In the genomic region with DNA sequence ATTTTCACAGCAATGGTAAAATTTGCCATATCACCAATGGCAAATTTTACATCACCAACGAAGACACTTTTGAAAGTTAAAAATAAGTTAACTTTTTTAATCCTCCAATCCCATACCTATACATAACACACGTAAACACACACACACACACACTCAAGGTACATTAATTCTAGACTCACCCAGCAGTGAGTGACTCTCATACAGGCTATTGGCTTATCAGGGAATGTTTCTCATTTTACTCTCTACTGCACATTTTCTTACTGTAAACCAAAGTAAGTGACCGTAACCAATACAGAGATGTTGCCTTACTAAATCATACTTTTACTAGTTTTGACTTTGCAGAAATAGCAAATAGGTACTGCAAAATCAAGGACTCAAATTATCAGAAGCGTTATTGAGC, we compare ENCODE assay signal across 16 cellular contexts. TPM values are rescaled to one million over a fixed set of nuclear protein-coding genes. Genes with fewer than 3 reads are reported as not detected.
DNase-seq lines count a peak whose midpoint lies in the region; ATAC-seq and TF ChIP-seq lines count a peak whose summit lies in the region.
"Had no signal": no experiment of that assay in that cellular context is flagged by ENCODE, and none has a peak within 500 bp of the region (broad histone marks: within the 10 kb centered on the region; RNA-seq: fewer than 3 reads in every experiment).

No MANE protein-coding gene starts in this region.

- peak overlapping the region; percentile 85 for H3K4me2 ChIP-seq in GM23248 (ENCODE audit: unreplicated experiment)
- H3K4me2 ChIP-seq: BLaER1 had no signal

- no peaks in the 10 kb centered on the region for H4K20me1 ChIP-seq in GM23248 (ENCODE audit: insufficient read depth)
- H4K20me1 ChIP-seq: BLaER1 had no signal

- H3K4me1 ChIP-seq in GM23248 (ENCODE audit: insufficient read depth) (peaks cover 59% of the 10 kb centered on the region), psoas muscle (peaks cover 8% of the 10 kb centered on the region)
- H3K4me1 ChIP-seq: BLaER1 had no signal

- H3K79me2 ChIP-seq in GM23248 (ENCODE audit: insufficient read depth) = peaks cover 69% of the 10 kb centered on the region

- H2AFZ ChIP-seq in GM23248 = no peak overlapping the region

- DNase-seq in GM23248 (peak; percentile 36), fibroblast of mammary gland (ENCODE audit: low read depth) (no peak), psoas muscle (no peak), substantia nigra (lab: John Stamatoyannopoulos, UW) (no peak)
- DNase-seq in stimulated activated CD4-positive, alpha-beta T cell treated with anti-CD3 and anti-CD28 coated beads, Interleukin-15, amount 100 ng/mL, for 24 hours = no peak
- DNase-seq: activated CD8-positive, alpha-beta memory T cell treated with anti-CD3 and anti-CD28 coated beads, Interleukin-2, amount 10 ng/mL, durations not matched to agents 7 days and 5 days; activated naive CD4-positive, alpha-beta T cell treated with anti-CD3 and anti-CD28 coated beads, Interleukin-2, amount 10 ng/mL, durations not matched to agents 7 days and 5 days; central memory CD4-positive, alpha-beta T cell; NK-92 treated with Interleukin-12 subunit alpha and Interleukin-12 subunit beta, amount 100 ng/mL, for 24 hours; spleen had no signal

- H3K4me3 ChIP-seq in GM23248 = peak overlapping the region; percentile 89
- peak overlapping the region; percentile 98 for H3K4me3 ChIP-seq in WI38 (ENCODE audit: low read depth, low read length)
- H3K4me3 ChIP-seq in fibroblast of mammary gland (ENCODE audit: control insufficient read depth, low read depth, low read length) = peak overlapping the region; percentile 94
- H3K4me3 ChIP-seq in psoas muscle = peak overlapping the region; percentile 82
- H3K4me3 ChIP-seq: BLaER1 had no signal

- in situ Hi-C loops in GM23248 (cut with MboI) = loop anchor here (25.0 kb wide), 2 partner anchors 247 to 547 kb away; no protein-coding TSS in a partner anchor

- H3K36me3 ChIP-seq in GM23248 (ENCODE audit: low read depth) (0 out of 2 replicates have a peak, but pooled peaks cover 12% of the 10 kb centered on the region), psoas muscle (ENCODE audit: insufficient read depth in 1 of 2, low read depth in 1 of 2) (no peaks in the 10 kb centered on the region)
- H3K36me3 ChIP-seq: BLaER1, neutrophil, spleen had no signal

- TF ChIP-seq CTCF in WI38 (IDR thresholded peaks at IDR 0.05; ENCODE audit: low read depth, low read length) = no peak
- no peak for TF ChIP-seq CTCF in fibroblast of mammary gland (conservative IDR thresholded peaks at IDR 0.05; ENCODE audit: control insufficient read depth, insufficient read depth, low read depth, low read length)
- no peak for TF ChIP-seq CTCF in psoas muscle (IDR thresholded peaks at IDR 0.05)

- H3F3A ChIP-seq in GM23248 (ENCODE audit: insufficient read depth) = peaks cover 70% of the 10 kb centered on the region

- H3K27ac ChIP-seq in GM23248 = peak overlapping the region; percentile 85
- peak overlapping the region; percentile 83 for H3K27ac ChIP-seq in psoas muscle
- H3K27ac ChIP-seq in substantia nigra (ENCODE audit: low read depth, low read length, poor library complexity, severe bottlenecking) = no peak overlapping the region
- H3K27ac ChIP-seq: BLaER1, neutrophil, spleen, VCaP had no signal

- intact Hi-C loops in psoas muscle (cut with DNase I) = loop anchor here in 1 of 2 donors (5.0 kb wide), 3 partner anchors 228 to 408 kb away; no protein-coding TSS in a partner anchor

- ATAC-seq in psoas muscle = no peak
- ATAC-seq in HG03139 (IDR thresholded peaks at IDR 0.05; ENCODE audit: unreplicated experiment) = no peak
- no peak for ATAC-seq in HG03378 (IDR thresholded peaks at IDR 0.05; ENCODE audit: unreplicated experiment)
- ATAC-seq: activated CD8-positive, alpha-beta memory T cell treated with anti-CD3 and anti-CD28 coated beads, Interleukin-2, amount 10 ng/mL, durations not matched to agents 7 days and 5 days had no signal

- 62 to 68% methylated on average over 4 of the region's 4 CpGs for WGBS in GM23248 (ENCODE audit: low coverage in 1 of 2, low lambda C conversion rate in 2 of 2, missing lambda C conversion rate in 2 of 2), 2 experiments
- WGBS in psoas muscle, 3 donors = 79 to 89% (median 85%) methylated on average over 4 of the region's 4 CpGs

- no peaks in the 10 kb centered on the region for H3K27me3 ChIP-seq in GM23248 (replicated peaks; ENCODE audit: insufficient read depth)
- peaks cover 0 to 2% (median 0%) of the 10 kb centered on the region in 3 donors for H3K27me3 ChIP-seq in psoas muscle (ENCODE audit: insufficient read depth in 3 of 3, low read length in 2 of 3)

- H3K9ac ChIP-seq in GM23248 = peak overlapping the region; percentile 93
- H3K9ac ChIP-seq: BLaER1 had no signal

- H3K9me2 ChIP-seq in GM23248 (ENCODE audit: insufficient read depth) = no peaks in the 10 kb centered on the region

- H3K9me3 ChIP-seq in GM23248 (ENCODE audit: low read depth) (no peaks in the 10 kb centered on the region), psoas muscle (no peaks in the 10 kb centered on the region)
- H3K9me3 ChIP-seq: BLaER1, neutrophil, spleen had no signal

RNA-seq across cellular contexts. Expression of gene VEGFC, which starts 2.3 kb away (rescaled TPM):
- 41.6 and 56.3 TPM in 2 replicates for total RNA-seq in GM23248 (2014; rRNA removed; shearing (Covaris generic))
- polyA plus RNA-seq in GM23248 (2016; fragmentation: Nextera tagmentation; extraction: Ambion mirVana) (20.6 and 21.7 TPM in 2 replicates), psoas muscle (1 to 10 TPM; 1.8 to 2.9 (median 2.1) TPM)
- total RNA-seq in psoas muscle = 1 to 10 TPM; 3.0 to 7.0 (median 3.8) TPM
- total RNA-seq: activated CD8-positive, alpha-beta memory T cell treated with anti-CD3 and anti-CD28 coated beads, Interleukin-2, amount 10 ng/mL, durations not matched to agents 7 days and 5 days had no signal
